In the genomic region with DNA sequence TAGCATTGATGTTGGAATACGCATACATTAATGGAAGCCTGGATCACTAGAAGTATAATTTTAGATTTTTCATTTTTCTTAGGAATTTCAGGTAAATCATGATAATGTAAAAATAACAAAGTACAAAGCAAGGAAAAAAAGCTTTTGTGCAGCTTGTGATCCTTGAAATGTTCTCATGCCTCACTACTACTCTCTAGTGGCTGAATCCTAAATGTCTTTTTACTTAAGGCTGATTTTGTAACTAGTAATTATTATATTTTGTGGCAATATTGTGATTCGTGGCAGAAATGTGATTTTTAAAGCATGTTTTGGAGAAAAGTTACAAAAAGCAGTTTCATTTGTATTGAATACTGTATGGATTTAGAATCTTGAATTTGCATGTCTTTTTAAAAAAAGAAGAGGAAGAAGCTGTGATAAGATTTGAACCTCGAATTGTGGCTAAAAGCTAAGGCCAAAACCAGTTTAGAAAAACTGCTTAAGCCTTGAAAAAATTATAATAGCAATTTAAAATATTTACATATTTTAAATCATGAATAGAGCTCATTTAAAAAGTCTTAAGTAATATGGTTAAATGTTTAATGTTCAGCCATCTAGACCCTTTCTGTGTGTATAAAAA, we compare ENCODE assay signal across 9 cellular contexts. TPM values are rescaled to one million over a fixed set of nuclear protein-coding genes. Genes with fewer than 3 reads are reported as not detected.
DNase-seq lines count a peak whose midpoint lies in the region; ATAC-seq and TF ChIP-seq lines count a peak whose summit lies in the region.
"Had no signal": no experiment of that assay in that cellular context is flagged by ENCODE, and none has a peak within 500 bp of the region (broad histone marks: within the 10 kb centered on the region; RNA-seq: fewer than 3 reads in every experiment).

No MANE protein-coding gene starts in this region.

- no peaks in the 10 kb centered on the region for H3K27me3 Mint-ChIP-seq in activated T-helper 1 cell treated with anti-CD3 and anti-CD28 coated beads, Interleukin-12 subunit alpha, Interleukin-12 subunit beta, Interleukin-2, Interleukin-4 antibody, amounts not matched to agents 30 ng/mL and 10 ng/mL and 1 ng/mL, durations not matched to agents 14 hours and 24 hours and 36 hours (ENCODE audit: insufficient read depth)
- H3K27me3 Mint-ChIP-seq: naive B cell had no signal

- ATAC-seq in left lobe of liver (peak; percentile 45), GM21737 (IDR thresholded peaks at IDR 0.05; ENCODE audit: unreplicated experiment) (no peak), GM19023 (IDR thresholded peaks at IDR 0.05; ENCODE audit: unreplicated experiment) (no peak)

- H3K4me3 Mint-ChIP-seq in activated T-helper 1 cell treated with anti-CD3 and anti-CD28 coated beads, Interleukin-12 subunit alpha, Interleukin-12 subunit beta, Interleukin-2, Interleukin-4 antibody, amounts not matched to agents 30 ng/mL and 10 ng/mL and 1 ng/mL, durations not matched to agents 14 hours and 24 hours and 36 hours, result no peak overlapping the region
- H3K4me3 Mint-ChIP-seq: naive B cell had no signal

- no peak for TF ChIP-seq EP300 in Ishikawa (IDR thresholded peaks at IDR 0.05; ENCODE audit: borderline replicate concordance)

- H3K36me3 Mint-ChIP-seq in activated T-helper 1 cell treated with anti-CD3 and anti-CD28 coated beads, Interleukin-12 subunit alpha, Interleukin-12 subunit beta, Interleukin-2, Interleukin-4 antibody, amounts not matched to agents 30 ng/mL and 10 ng/mL and 1 ng/mL, durations not matched to agents 14 hours and 24 hours and 36 hours (ENCODE audit: low read depth), result peaks cover 31% of the 10 kb centered on the region

- no peaks in the 10 kb centered on the region for H3K9me3 Mint-ChIP-seq in activated T-helper 1 cell treated with anti-CD3 and anti-CD28 coated beads, Interleukin-12 subunit alpha, Interleukin-12 subunit beta, Interleukin-2, Interleukin-4 antibody, amounts not matched to agents 30 ng/mL and 10 ng/mL and 1 ng/mL, durations not matched to agents 14 hours and 24 hours and 36 hours
- H3K9me3 Mint-ChIP-seq: naive B cell had no signal

- intact Hi-C loops in activated T-helper 1 cell treated with anti-CD3 and anti-CD28 coated beads, Interleukin-12 subunit alpha, Interleukin-12 subunit beta, Interleukin-2, Interleukin-4 antibody, amounts not matched to agents 30 ng/mL and 10 ng/mL and 1 ng/mL, durations not matched to agents 14 hours and 24 hours and 36 hours (cut with micrococcal nuclease), result no loop called here

- no peak for DNase-seq in left lobe of liver (ENCODE audit: low spot score)
- no peak for DNase-seq in activated T-helper 1 cell treated with anti-CD3 and anti-CD28 coated beads, Interleukin-12 subunit alpha, Interleukin-12 subunit beta, Interleukin-2, Interleukin-4 antibody, amounts not matched to agents 30 ng/mL and 10 ng/mL and 1 ng/mL, durations not matched to agents 14 hours and 24 hours and 36 hours (ENCODE audit: low spot score)
- DNase-seq in caudate nucleus (lab: John Stamatoyannopoulos, UW), result no peak
- DNase-seq: naive B cell had no signal

- peak; percentile 87 for TF ChIP-seq CTCF in C4-2B (conservative IDR thresholded peaks at IDR 0.05)
- TF ChIP-seq CTCF in VCaP (conservative IDR thresholded peaks at IDR 0.05), result peak; percentile 74

- TF ChIP-seq RAD21 in Ishikawa (IDR thresholded peaks at IDR 0.05; ENCODE audit: low read depth), result peak; percentile 30

- H3K27ac Mint-ChIP-seq in activated T-helper 1 cell treated with anti-CD3 and anti-CD28 coated beads, Interleukin-12 subunit alpha, Interleukin-12 subunit beta, Interleukin-2, Interleukin-4 antibody, amounts not matched to agents 30 ng/mL and 10 ng/mL and 1 ng/mL, durations not matched to agents 14 hours and 24 hours and 36 hours, result no peak overlapping the region

- H3K4me1 Mint-ChIP-seq in activated T-helper 1 cell treated with anti-CD3 and anti-CD28 coated beads, Interleukin-12 subunit alpha, Interleukin-12 subunit beta, Interleukin-2, Interleukin-4 antibody, amounts not matched to agents 30 ng/mL and 10 ng/mL and 1 ng/mL, durations not matched to agents 14 hours and 24 hours and 36 hours (ENCODE audit: low read depth), result peaks cover 17% of the 10 kb centered on the region

- no peak overlapping the region for H3K27ac ChIP-seq in C4-2B
- no peak overlapping the region for H3K27ac ChIP-seq in VCaP
- no peak overlapping the region for H3K27ac ChIP-seq in caudate nucleus (ENCODE audit: low read depth, low read length)

TF ChIP-seq in Ishikawa, 13 proteins besides CTCF, POLR2A, EP300 and RAD21:
- TF ChIP-seq TCF12 (IDR thresholded peaks at IDR 0.05; ENCODE audit: low read depth) (no peak), FOXM1 (IDR thresholded peaks at IDR 0.05; ENCODE audit: borderline replicate concordance, low read depth) (no peak), EGR1 (IDR thresholded peaks at IDR 0.05) (no peak), TAF1 (IDR thresholded peaks at IDR 0.05; ENCODE audit: low read depth) (no peak), CEBPB (IDR thresholded peaks at IDR 0.05) (no peak), NFIC (IDR thresholded peaks at IDR 0.05) (no peak), TEAD4 (IDR thresholded peaks at IDR 0.05) (no peak), CREB1 (IDR thresholded peaks at IDR 0.05; ENCODE audit: low read depth) (no peak), YY1 (IDR thresholded peaks at IDR 0.05; ENCODE audit: low read depth) (no peak), ZBTB7A (IDR thresholded peaks at IDR 0.05; ENCODE audit: low read depth) (no peak)
- TF ChIP-seq, protein P1, sequence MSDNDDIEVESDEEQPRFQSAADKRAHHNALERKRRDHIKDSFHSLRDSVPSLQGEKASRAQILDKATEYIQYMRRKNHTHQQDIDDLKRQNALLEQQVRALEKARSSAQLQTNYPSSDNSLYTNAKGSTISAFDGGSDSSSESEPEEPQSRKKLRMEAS (IDR thresholded peaks at IDR 0.05), result no peak
- TF ChIP-seq, protein P2, sequence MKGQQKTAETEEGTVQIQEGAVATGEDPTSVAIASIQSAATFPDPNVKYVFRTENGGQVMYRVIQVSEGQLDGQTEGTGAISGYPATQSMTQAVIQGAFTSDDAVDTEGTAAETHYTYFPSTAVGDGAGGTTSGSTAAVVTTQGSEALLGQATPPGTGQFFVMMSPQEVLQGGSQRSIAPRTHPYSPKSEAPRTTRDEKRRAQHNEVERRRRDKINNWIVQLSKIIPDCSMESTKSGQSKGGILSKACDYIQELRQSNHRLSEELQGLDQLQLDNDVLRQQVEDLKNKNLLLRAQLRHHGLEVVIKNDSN (IDR thresholded peaks at IDR 0.05), result no peak
- TF ChIP-seq, protein P3, sequence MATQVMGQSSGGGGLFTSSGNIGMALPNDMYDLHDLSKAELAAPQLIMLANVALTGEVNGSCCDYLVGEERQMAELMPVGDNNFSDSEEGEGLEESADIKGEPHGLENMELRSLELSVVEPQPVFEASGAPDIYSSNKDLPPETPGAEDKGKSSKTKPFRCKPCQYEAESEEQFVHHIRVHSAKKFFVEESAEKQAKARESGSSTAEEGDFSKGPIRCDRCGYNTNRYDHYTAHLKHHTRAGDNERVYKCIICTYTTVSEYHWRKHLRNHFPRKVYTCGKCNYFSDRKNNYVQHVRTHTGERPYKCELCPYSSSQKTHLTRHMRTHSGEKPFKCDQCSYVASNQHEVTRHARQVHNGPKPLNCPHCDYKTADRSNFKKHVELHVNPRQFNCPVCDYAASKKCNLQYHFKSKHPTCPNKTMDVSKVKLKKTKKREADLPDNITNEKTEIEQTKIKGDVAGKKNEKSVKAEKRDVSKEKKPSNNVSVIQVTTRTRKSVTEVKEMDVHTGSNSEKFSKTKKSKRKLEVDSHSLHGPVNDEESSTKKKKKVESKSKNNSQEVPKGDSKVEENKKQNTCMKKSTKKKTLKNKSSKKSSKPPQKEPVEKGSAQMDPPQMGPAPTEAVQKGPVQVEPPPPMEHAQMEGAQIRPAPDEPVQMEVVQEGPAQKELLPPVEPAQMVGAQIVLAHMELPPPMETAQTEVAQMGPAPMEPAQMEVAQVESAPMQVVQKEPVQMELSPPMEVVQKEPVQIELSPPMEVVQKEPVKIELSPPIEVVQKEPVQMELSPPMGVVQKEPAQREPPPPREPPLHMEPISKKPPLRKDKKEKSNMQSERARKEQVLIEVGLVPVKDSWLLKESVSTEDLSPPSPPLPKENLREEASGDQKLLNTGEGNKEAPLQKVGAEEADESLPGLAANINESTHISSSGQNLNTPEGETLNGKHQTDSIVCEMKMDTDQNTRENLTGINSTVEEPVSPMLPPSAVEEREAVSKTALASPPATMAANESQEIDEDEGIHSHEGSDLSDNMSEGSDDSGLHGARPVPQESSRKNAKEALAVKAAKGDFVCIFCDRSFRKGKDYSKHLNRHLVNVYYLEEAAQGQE (IDR thresholded peaks at IDR 0.05; ENCODE audit: low read depth), result no peak
TF ChIP-seq in Ishikawa: peak in this region for 0.

RNA-seq across cellular contexts. Expression of a gene that starts 39.0 kb away (rescaled TPM):
- total RNA-seq in left lobe of liver, result 25.6 TPM
- total RNA-seq in activated T-helper 1 cell treated with anti-CD3 and anti-CD28 coated beads, Interleukin-12 subunit alpha, Interleukin-12 subunit beta, Interleukin-2, Interleukin-4 antibody, amounts not matched to agents 30 ng/mL and 10 ng/mL and 1 ng/mL, durations not matched to agents 14 hours and 24 hours and 36 hours, result 186 and 205 TPM in 2 replicates
